In the genomic region with DNA sequence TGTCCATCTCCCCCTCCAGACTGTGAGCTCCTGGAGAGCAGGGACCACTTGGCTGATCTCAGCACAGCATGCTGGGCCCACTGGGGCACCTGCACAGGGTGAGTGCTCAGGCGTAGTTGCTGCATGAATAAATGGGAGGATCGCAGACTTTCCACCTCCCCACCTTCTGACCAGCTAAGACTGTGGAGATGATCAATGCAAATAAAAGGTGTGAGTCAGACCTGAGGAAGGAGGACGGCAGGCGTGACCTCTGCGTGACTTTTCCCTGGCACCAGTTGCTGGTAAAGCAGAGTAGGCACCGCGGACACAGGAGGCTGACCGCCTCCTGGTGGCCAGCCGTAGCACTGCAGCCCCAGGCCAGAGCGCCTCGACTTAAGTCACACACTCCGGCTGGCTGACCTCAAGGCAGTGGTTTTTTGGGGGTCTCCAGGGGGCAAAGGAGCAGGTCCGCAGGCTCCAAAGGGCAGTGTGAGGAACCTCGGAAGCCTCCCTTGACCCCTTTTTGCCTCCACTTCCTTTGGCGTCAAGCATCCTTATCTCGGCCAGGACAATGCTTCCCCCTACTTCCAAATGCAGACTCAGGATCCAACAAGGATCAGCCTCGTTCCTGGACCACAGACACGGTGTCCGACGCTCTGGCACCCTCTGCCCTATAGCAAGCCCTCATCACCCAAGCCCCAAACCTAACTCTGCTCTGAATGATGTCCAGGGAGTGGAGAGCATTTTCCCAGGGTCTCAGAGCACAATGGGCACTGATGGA, we compare ENCODE assay signal across 8 cellular contexts. TPM values are rescaled to one million over a fixed set of nuclear protein-coding genes. Genes with fewer than 3 reads are reported as not detected.
DNase-seq lines count a peak whose midpoint lies in the region; ATAC-seq and TF ChIP-seq lines count a peak whose summit lies in the region.

No MANE protein-coding gene starts in this region.

- H3K4me2 ChIP-seq in OCI-LY1 (ENCODE audit: low read length): no peak overlapping the region

- WGBS in thyroid gland, 2 donors: 34 to 39% methylated on average over 17 to 19 of the region's 20 CpGs

- no peak overlapping the region for H3K4me3 Mint-ChIP-seq in activated T-cell treated with anti-CD3 and anti-CD28 coated beads, Interleukin-2, amount 50 U/mL, for 4 hours

- no peaks in the 10 kb centered on the region for H3K9me3 ChIP-seq in OCI-LY1 (ENCODE audit: low read length)
- no peaks in the 10 kb centered on the region for H3K9me3 ChIP-seq in thyroid gland

- H3K9ac ChIP-seq in OCI-LY1 (ENCODE audit: low read length): no peak overlapping the region

- intact Hi-C loops in thyroid gland (cut with DNase I): loop anchor here (5.0 kb wide), 1 partner anchor 542 kb away; no protein-coding TSS in a partner anchor

- peaks cover 5% of the 10 kb centered on the region for H3K4me1 Mint-ChIP-seq in activated T-cell treated with anti-CD3 and anti-CD28 coated beads, Interleukin-2, amount 50 U/mL, for 4 hours (ENCODE audit: low read depth)

- H3K9me2 ChIP-seq in OCI-LY1 (ENCODE audit: low read depth, low read length): no peaks in the 10 kb centered on the region

- H3K36me3 Mint-ChIP-seq in activated T-cell treated with anti-CD3 and anti-CD28 coated beads, Interleukin-2, amount 50 U/mL, for 4 hours (ENCODE audit: insufficient read depth): peaks cover 2% of the 10 kb centered on the region

- DNase-seq in DMS153 treated with DMSO at 0.1 percent for 48 hours (lab: John Stamatoyannopoulos, UW; ENCODE audit: unreplicated experiment): peak; percentile 31
- peak; percentile 66 for DNase-seq in activated T-cell treated with anti-CD3 and anti-CD28 coated beads, Interleukin-2, amount 50 U/mL, for 4 hours
- DNase-seq in fibroblast of pulmonary artery (ENCODE audit: low read depth): peak; percentile 78
- peak; percentile 52 for DNase-seq in omental fat pad (ENCODE audit: low spot score)
- DNase-seq in thyroid gland: peak; percentile 83 to 88

- peaks cover 2% of the 10 kb centered on the region for H3K27me3 Mint-ChIP-seq in activated T-cell treated with anti-CD3 and anti-CD28 coated beads, Interleukin-2, amount 50 U/mL, for 4 hours (ENCODE audit: low read depth)

- no peak for TF ChIP-seq POLR2A in thyroid gland (IDR thresholded peaks at IDR 0.05)

- H3K36me3 ChIP-seq in OCI-LY1 (ENCODE audit: insufficient read depth, low read length) (no peaks in the 10 kb centered on the region), thyroid gland (no peaks in the 10 kb centered on the region)

- H4K20me1 ChIP-seq in OCI-LY1 (ENCODE audit: insufficient read depth, low read length): no peaks in the 10 kb centered on the region

- H3K4me1 ChIP-seq in OCI-LY1 (ENCODE audit: insufficient read depth, low read length, severe bottlenecking) (no peaks in the 10 kb centered on the region), thyroid gland (no peaks in the 10 kb centered on the region)

- H3K9me3 Mint-ChIP-seq in activated T-cell treated with anti-CD3 and anti-CD28 coated beads, Interleukin-2, amount 50 U/mL, for 4 hours: peaks cover 10% of the 10 kb centered on the region

- H2AFZ ChIP-seq in OCI-LY1 (ENCODE audit: low read length): no peak overlapping the region

- ATAC-seq in HG02588 (IDR thresholded peaks at IDR 0.05; ENCODE audit: unreplicated experiment) (peak; percentile 63), omental fat pad (ENCODE audit: low FRiP score) (peak; percentile 87), HG02840 (IDR thresholded peaks at IDR 0.05; ENCODE audit: low FRiP score, unreplicated experiment) (no peak)
- ATAC-seq in activated T-cell treated with anti-CD3 and anti-CD28 coated beads, Interleukin-2, amount 50 U/mL, for 4 hours: peak; percentile 56 to 72

- H3K4me3 ChIP-seq in OCI-LY1 (ENCODE audit: low read depth, low read length, poor library complexity, severe bottlenecking) (no peak overlapping the region), fibroblast of pulmonary artery (replicated peaks; ENCODE audit: low read depth, low read length) (no peak overlapping the region), thyroid gland (replicated peaks in 1 of 3) (no peak overlapping the region)

- TF ChIP-seq CTCF in OCI-LY1 (IDR thresholded peaks at IDR 0.05; ENCODE audit: low read length) (peak; percentile 94), fibroblast of pulmonary artery (IDR thresholded peaks at IDR 0.05; ENCODE audit: low read length, missing control alignments) (peak; percentile 95), omental fat pad (IDR thresholded peaks at IDR 0.05) (peak in 2 of 3 donors; percentile 57 to 65), thyroid gland (IDR thresholded peaks at IDR 0.05) (peak; percentile 92 to 98 (median 95))

- H3K79me2 ChIP-seq in OCI-LY1 (ENCODE audit: insufficient read depth, low read length): no peaks in the 10 kb centered on the region

- H3F3A ChIP-seq in OCI-LY1 (ENCODE audit: insufficient read depth, low read length): no peaks in the 10 kb centered on the region

- H3K27ac ChIP-seq in OCI-LY1 (ENCODE audit: low read depth, low read length, poor library complexity, severe bottlenecking): no peak overlapping the region
- H3K27ac ChIP-seq in thyroid gland: no peak overlapping the region

- H3K27me3 ChIP-seq in OCI-LY1 (ENCODE audit: insufficient read depth, low read length): no peaks in the 10 kb centered on the region
- no peaks in the 10 kb centered on the region for H3K27me3 ChIP-seq in thyroid gland

RNA-seq across cellular contexts. Expression of a gene that starts 12.7 kb away (rescaled TPM):
- total RNA-seq in activated T-cell treated with anti-CD3 and anti-CD28 coated beads, Interleukin-2, amount 50 U/mL, for 4 hours: 1 to 10 TPM; 2.7 to 4.1 (median 2.8) TPM
- total RNA-seq in omental fat pad: 10 to 100 TPM in 2 of 4 donors, 1 to 10 TPM in 2; 8.0 to 18.1 (median 11.1) TPM
- total RNA-seq in thyroid gland: 10 to 100 TPM in 3 of 4 donors, 1 to 10 TPM in 1; 9.9 to 12.8 (median 11.4) TPM

Comparison
In these comparisons a context has a peak if more than half of its experiments do, and no peak if none do; other contexts are left out.
1. DNase-seq: peak in every context shown above with its lines; median percentile 86 in thyroid gland; 78 in fibroblast of pulmonary artery; 66 in activated T-cell treated with anti-CD3 and anti-CD28 coated beads, Interleukin-2, amount 50 U/mL, for 4 hours; 52 in omental fat pad; 31 in DMS153 treated with DMSO at 0.1 percent for 48 hours.